In the genomic region with DNA sequence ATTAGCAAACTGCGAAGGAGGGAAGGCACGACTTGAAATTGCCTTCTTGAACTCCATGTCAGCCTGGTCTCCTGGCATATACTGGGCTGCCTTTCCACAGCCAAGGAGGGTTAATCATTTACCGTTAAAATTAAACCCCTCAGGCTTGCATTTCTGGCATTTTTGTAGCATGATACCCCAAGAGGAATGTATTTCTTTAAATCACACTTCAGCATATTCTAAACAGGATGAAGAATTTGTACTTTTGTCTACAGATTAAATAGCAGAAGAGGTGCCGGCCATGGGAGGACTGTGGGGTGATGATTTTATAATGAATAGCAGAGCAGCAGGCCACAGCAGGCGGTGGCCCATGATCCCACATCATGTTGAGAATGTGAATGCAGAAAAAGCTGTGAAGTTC, we compare ENCODE assay signal across 11 cellular contexts.
DNase-seq lines count a peak whose midpoint lies in the region; ATAC-seq and TF ChIP-seq lines count a peak whose summit lies in the region.
"Had no signal": no experiment of that assay in that cellular context is flagged by ENCODE, and none has a peak within 500 bp of the region (broad histone marks: within the 10 kb centered on the region; RNA-seq: fewer than 3 reads in every experiment).

No MANE protein-coding gene starts in this region.

- no peak overlapping the region for H3K4me3 ChIP-seq in SJCRH30
- H3K4me3 ChIP-seq in trophoblast cell (ENCODE audit: low read depth, low read length) = no peak overlapping the region
- no peak overlapping the region for H3K4me3 ChIP-seq in left lung

- no peaks in the 10 kb centered on the region for H3K9me3 ChIP-seq in SJCRH30 (replicated peaks)
- H3K9me3 ChIP-seq in trophoblast cell (ENCODE audit: insufficient read depth, low read depth, low read length) = no peaks in the 10 kb centered on the region
- no peaks in the 10 kb centered on the region for H3K9me3 ChIP-seq in left lung

- no peak for TF ChIP-seq CTCF in left lung (IDR thresholded peaks at IDR 0.05)

- no peak for ATAC-seq in GM21381 (IDR thresholded peaks at IDR 0.05; ENCODE audit: unreplicated experiment)
- ATAC-seq in GM18858 (IDR thresholded peaks at IDR 0.05; ENCODE audit: unreplicated experiment) = no peak
- ATAC-seq in left lung = no peak

- H3K4me2 ChIP-seq in trophoblast cell (ENCODE audit: low read length) = no peak overlapping the region

- H3K23ac ChIP-seq in trophoblast cell (ENCODE audit: low read length) = no peak overlapping the region

- H3K27ac ChIP-seq in SJCRH30 (peak overlapping the region; percentile 31), trophoblast cell (ENCODE audit: low read depth, low read length) (no peak overlapping the region), left lung (no peak overlapping the region)

- H3K79me2 ChIP-seq in trophoblast cell (ENCODE audit: control insufficient read depth, insufficient read depth, low read length, poor library complexity) = no peaks in the 10 kb centered on the region

- no peak overlapping the region for H3K18ac ChIP-seq in trophoblast cell (ENCODE audit: low read length)

- H3K36me3 ChIP-seq in SJCRH30 = no peaks in the 10 kb centered on the region
- H3K36me3 ChIP-seq in trophoblast cell (ENCODE audit: control insufficient read depth in 1 of 2, insufficient read depth in 2 of 2, low read length in 2 of 2) = no peaks in the 10 kb centered on the region
- H3K36me3 ChIP-seq in left lung = no peaks in the 10 kb centered on the region

- no peak overlapping the region for H3K4ac ChIP-seq in trophoblast cell (ENCODE audit: low read depth, low read length)

- no peak overlapping the region for H2BK5ac ChIP-seq in trophoblast cell (ENCODE audit: low read depth, low read length, poor library complexity)

- H3K9ac ChIP-seq in trophoblast cell (ENCODE audit: low read length) = no peak overlapping the region

- no peak overlapping the region for H4K91ac ChIP-seq in trophoblast cell (ENCODE audit: low read depth, low read length)

- H2AK5ac ChIP-seq in trophoblast cell (ENCODE audit: low read length) = no peak overlapping the region

- no peak overlapping the region for H3K14ac ChIP-seq in trophoblast cell (ENCODE audit: low read length)

- no peak overlapping the region for H2BK120ac ChIP-seq in trophoblast cell (ENCODE audit: insufficient read depth, low read length, poor library complexity)

- no peaks in the 10 kb centered on the region for H3K79me1 ChIP-seq in trophoblast cell (ENCODE audit: low read length)

- no peaks in the 10 kb centered on the region for H3K27me3 ChIP-seq in SJCRH30
- H3K27me3 ChIP-seq in trophoblast cell (ENCODE audit: insufficient read depth, low read length) = no peaks in the 10 kb centered on the region
- no peaks in the 10 kb centered on the region for H3K27me3 ChIP-seq in left lung

- intact Hi-C loops in left lung (cut with DNase I) = no loop called here

- no peak overlapping the region for H2AFZ ChIP-seq in trophoblast cell (ENCODE audit: insufficient read depth, low read length, poor library complexity)

- no peak overlapping the region for H4K8ac ChIP-seq in trophoblast cell (ENCODE audit: low read depth, low read length)

- no peak overlapping the region for H2BK12ac ChIP-seq in trophoblast cell (ENCODE audit: low read length)

- H3K4me1 ChIP-seq in SJCRH30 (peaks cover 16% of the 10 kb centered on the region), trophoblast cell (ENCODE audit: control insufficient read depth in 1 of 2, insufficient read depth in 2 of 2, low read length in 2 of 2) (peaks cover 0 to 6% of the 10 kb centered on the region in 2 experiments), left lung (peaks cover 3 to 19% of the 10 kb centered on the region in 2 donors)

- DNase-seq in EH (ENCODE audit: low read depth) (peak; percentile 96), SJCRH30 (peak in 1 of 2 experiments; percentile 8), fibroblast of gingiva (ENCODE audit: low read depth) (peak; percentile 70), trophoblast cell (peak; percentile 40 to 79), iPS-NIHi7 (ENCODE audit: extremely low spot score) (no peak), left lung (no peak)
- DNase-seq: activated CD8-positive, alpha-beta memory T cell treated with anti-CD3 and anti-CD28 coated beads for 24 hours; activated naive CD8-positive, alpha-beta T cell treated with anti-CD3 and anti-CD28 coated beads, Interleukin-2, amount 10 ng/mL, durations not matched to agents 7 days and 5 days; T-helper 2 cell had no signal

- no CpG with 5 or more reads among the region's 5 CpGs for WGBS in trophoblast cell (ENCODE audit: extremely low coverage, insufficient coverage, insufficient read length)

- no peak overlapping the region for H4K12ac ChIP-seq in trophoblast cell (ENCODE audit: low read depth, low read length)

Comparison
In these comparisons a context has a peak if more than half of its experiments do, and no peak if none do; other contexts are left out.
1. DNase-seq: peak in EH (single experiment), fibroblast of gingiva (single experiment) and trophoblast cell (2 of 2); none in iPS-NIHi7 (single experiment) and left lung (0 of 2).